ENCODE assay signal across 21 cellular contexts in the genomic region with DNA sequence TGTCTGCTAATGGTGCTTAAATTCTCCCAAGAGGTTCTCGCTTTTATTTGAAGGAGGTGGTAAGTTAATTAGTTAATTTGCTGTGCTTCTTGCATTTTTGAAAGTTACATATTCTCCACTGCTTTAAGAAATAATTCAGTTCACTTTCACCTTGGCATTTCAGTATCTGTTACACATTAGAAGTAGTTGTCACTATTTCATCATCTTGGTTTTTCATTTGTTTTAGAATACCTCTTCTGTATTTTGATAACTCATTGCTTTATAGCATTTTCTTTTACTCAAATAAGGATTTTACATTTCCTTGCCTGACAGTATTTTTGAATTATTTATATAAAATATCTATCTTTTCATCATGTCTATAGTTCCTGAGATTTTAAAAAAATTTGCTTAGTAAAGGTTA. TPM values are rescaled to one million over a fixed set of nuclear protein-coding genes. Genes with fewer than 3 reads are reported as not detected.
A peak's percentile ranks its signal among the peaks of the same experiment; 100 is the strongest.
DNase-seq lines count a peak whose midpoint lies in the region; ATAC-seq, FAIRE-seq and TF ChIP-seq lines count a peak whose summit lies in the region.
"Had no signal": no experiment of that assay in that cellular context is flagged by ENCODE, and none has a peak within 500 bp of the region (broad histone marks: within the 10 kb centered on the region; RNA-seq: fewer than 3 reads in every experiment).

No MANE protein-coding gene starts in this region.

- no peaks in the 10 kb centered on the region for H3K27me3 ChIP-seq in right atrium auricular region
- H3K27me3 ChIP-seq in tibial artery: no peaks in the 10 kb centered on the region
- H3K27me3 ChIP-seq: upper lobe of left lung had no signal

- POLR2A ChIA-PET in OCI-LY7 (lab: Charles Lee): interaction anchor here (0.7 kb wide), 2 partner anchors 90 to 617 kb away, joined by 3 read pairs; no protein-coding TSS in a partner anchor

- CTCF ChIA-PET in OCI-LY7 (lab: Charles Lee; ENCODE audit: unreplicated experiment): no interaction called here

- no peak for TF ChIP-seq CTCF in right atrium auricular region (IDR thresholded peaks at IDR 0.05)
- TF ChIP-seq CTCF in OCI-LY7 (conservative IDR thresholded peaks at IDR 0.05; ENCODE audit: low read length): no peak
- no peak for TF ChIP-seq CTCF in tibial artery (IDR thresholded peaks at IDR 0.05)

- peaks cover 0 to 34% of the 10 kb centered on the region in 2 donors for H3K4me1 ChIP-seq in right atrium auricular region
- H3K4me1 ChIP-seq in OCI-LY7 (ENCODE audit: insufficient read depth, low read length, poor library complexity, severe bottlenecking): peaks cover 79% of the 10 kb centered on the region
- H3K4me1 ChIP-seq in tibial artery: peaks cover 0 to 36% (median 10%) of the 10 kb centered on the region in 4 donors

- no peaks in the 10 kb centered on the region for H3K9me2 ChIP-seq in OCI-LY7 (ENCODE audit: insufficient read depth, low read length)

- H3K27ac ChIP-seq in right atrium auricular region (peak overlapping the region; percentile 57 to 88), OCI-LY7 (ENCODE audit: low read depth, low read length, poor library complexity, severe bottlenecking) (peak overlapping the region; percentile 76), tibial artery (peak overlapping the region; percentile 58 to 62)
- H3K27ac ChIP-seq: upper lobe of left lung had no signal

- peak overlapping the region; percentile 91 for H2AFZ ChIP-seq in OCI-LY7 (ENCODE audit: low read length)

- no peaks in the 10 kb centered on the region for H3K9me3 ChIP-seq in right atrium auricular region
- H3K9me3 ChIP-seq in OCI-LY7 (ENCODE audit: low read length): peaks cover 7% of the 10 kb centered on the region; the same call in 1 of the 2 replicates
- no peaks in the 10 kb centered on the region for H3K9me3 ChIP-seq in tibial artery
- H3K9me3 ChIP-seq: upper lobe of left lung had no signal

- H3K79me2 ChIP-seq in OCI-LY7 (ENCODE audit: insufficient read depth, low read depth, low read length): peaks cover 20% of the 10 kb centered on the region; the same call in 1 of the 2 replicates

- BruUV-seq in OCI-LY7 (replicated peaks; lab: Mats Ljungman, UMichigan): TSS peak; percentile 65

- peak; percentile 62 for FAIRE-seq in islet of Langerhans (lab: Jason Lieb, UNC)

- peak overlapping the region; percentile 88 for H3K4me2 ChIP-seq in OCI-LY7 (ENCODE audit: low read length)

- intact Hi-C loops in Right ventricle myocardium inferior (cut with DNase I): loop anchor here (2.0 kb wide), 1 partner anchor 218 kb away; no protein-coding TSS in a partner anchor
- intact Hi-C loops in OCI-LY7 (cut with micrococcal nuclease; ENCODE audit: unreplicated experiment): loop anchor here (10.0 kb wide), 1 partner anchor 472 kb away; a partner anchor contains a TSS
- intact Hi-C loops in tibial artery (cut with DNase I; ENCODE audit: low total_unique reads): no loop called here

- no peak for ATAC-seq in Right ventricle myocardium inferior
- no peak for ATAC-seq in HG02588 (IDR thresholded peaks at IDR 0.05; ENCODE audit: unreplicated experiment)
- ATAC-seq: activated CD4-positive, alpha-beta T cell treated with anti-CD3 and anti-CD28 coated beads for 36 hours; esophagus mucosa; natural killer cell treated with Interleukin-12 subunit alpha and Interleukin-12 subunit beta and Interleukin-15 and Interleukin-18, amount 100 ng/mL, for 72 hours had no signal

- H4K20me1 ChIP-seq in OCI-LY7 (ENCODE audit: insufficient read depth, low read length): no peaks in the 10 kb centered on the region

- DNase-seq in right atrium auricular region (ENCODE audit: low spot score): no peak
- DNase-seq in Right ventricle myocardium inferior (ENCODE audit: missing footprints): no peak
- DNase-seq in OCI-LY7 (ENCODE audit: low spot score): no peak
- DNase-seq in tibial artery: no peak
- no peak for DNase-seq in NCI-H774 (lab: John Stamatoyannopoulos, UW)
- no peak for DNase-seq in NCI-H1436 (lab: John Stamatoyannopoulos, UW)
- DNase-seq: activated CD4-positive, alpha-beta T cell treated with anti-CD3 and anti-CD28 coated beads for 36 hours; activated effector memory CD4-positive, alpha-beta T cell treated with Interleukin-2 at 50 U/mL for 16 hours; amniotic stem cell; central memory CD4-positive, alpha-beta T cell; effector CD4-positive, alpha-beta T cell; H9; KG1; mesendoderm; NCI-H1417 treated with DMSO at 0.1 percent for 48 hours; stimulated activated naive CD4-positive, alpha-beta T cell; upper lobe of left lung had no signal

- H3K36me3 ChIP-seq in right atrium auricular region: peaks cover 8% of the 10 kb centered on the region
- H3K36me3 ChIP-seq in OCI-LY7 (ENCODE audit: insufficient read depth, low read length): no peaks in the 10 kb centered on the region
- peaks cover 0 to 7% (median 0%) of the 10 kb centered on the region in 3 donors for H3K36me3 ChIP-seq in tibial artery
- H3K36me3 ChIP-seq: upper lobe of left lung had no signal

- H3K4me3 ChIP-seq in right atrium auricular region (no peak overlapping the region), OCI-LY7 (ENCODE audit: low read depth, low read length, poor library complexity, severe bottlenecking) (peak overlapping the region; percentile 64), tibial artery (no peak overlapping the region)
- H3K4me3 ChIP-seq: upper lobe of left lung had no signal

RNA-seq across cellular contexts. Expression of a gene that starts 9.2 kb away (rescaled TPM):
- total RNA-seq in right atrium auricular region (10 to 100 TPM; 10.2 to 23.1 TPM), Right ventricle myocardium inferior (29.0 TPM), OCI-LY7 (2022) (0.52 and 1.1 TPM in 2 replicates)
- 0.28 and 0.31 TPM in 2 replicates for total RNA-seq in OCI-LY7 (2014; rRNA removed; shearing (Covaris generic))
- total RNA-seq: natural killer cell treated with Interleukin-12 subunit alpha and Interleukin-12 subunit beta and Interleukin-15 and Interleukin-18, amount 100 ng/mL, for 72 hours had no signal

RNA-seq across cellular contexts. Expression of a gene that starts 25.6 kb away (rescaled TPM):
- total RNA-seq in right atrium auricular region (10 to 100 TPM in 1 of 2 donors, 1 to 10 TPM in 1; 8.3 to 20.6 TPM), Right ventricle myocardium inferior (21.6 TPM), OCI-LY7 (2022) (24.3 and 25.2 TPM in 2 replicates)
- total RNA-seq in OCI-LY7 (2014; rRNA removed; shearing (Covaris generic)): 20.2 and 25.2 TPM in 2 replicates

Comparison
In these comparisons a context has a peak if more than half of its experiments do, and no peak if none do; other contexts are left out.
1. RNA of a gene that starts 9.2 kb away (total RNA-seq): 29.0 TPM in Right ventricle myocardium inferior (single experiment) and 10.2 to 23.1 TPM in right atrium auricular region; 0.28 to 1.1 TPM in OCI-LY7; every median in the first group is over 4 times any median in the second.
2. Peak in every context shown above with its lines, with median percentiles within 50 percentile points of each other: H3K27ac ChIP-seq.